In genomic region chr6:93827728-93828127, GRCh38 we compare ENCODE assay signal across 1 cellular context.
TF ChIP-seq lines count a peak whose summit lies in the region.

No MANE protein-coding gene starts in this region.

TF ChIP-seq in WTC11, 78 proteins besides CTCF, POLR2A, EP300 and RAD21:
- TF ChIP-seq TEAD1 (CRISPR knock-in tag; IDR thresholded peaks at IDR 0.05) (no peak), ZNF121 (CRISPR knock-in tag; IDR thresholded peaks at IDR 0.05) (no peak), NFE2L1 (CRISPR knock-in tag; IDR thresholded peaks at IDR 0.05) (no peak), CREM (CRISPR knock-in tag; IDR thresholded peaks at IDR 0.05) (no peak), PRRX2 (CRISPR knock-in tag; IDR thresholded peaks at IDR 0.05) (0 out of 2 replicates have a peak, but pooled peaks have one; percentile 12), NFATC4 (CRISPR knock-in tag; IDR thresholded peaks at IDR 0.05) (peak; percentile 55; the same call in 1 of the 2 replicates), MXD4 (CRISPR knock-in tag; IDR thresholded peaks at IDR 0.05; ENCODE audit: borderline replicate concordance) (no peak), MLX (CRISPR knock-in tag; IDR thresholded peaks at IDR 0.05) (no peak), GTF2I (CRISPR knock-in tag; conservative IDR thresholded peaks at IDR 0.05) (no peak), HMGA2 (CRISPR knock-in tag; IDR thresholded peaks at IDR 0.05) (no peak), ZNF512 (CRISPR knock-in tag; IDR thresholded peaks at IDR 0.05; ENCODE audit: borderline replicate concordance) (no peak), USF1 (CRISPR knock-in tag; IDR thresholded peaks at IDR 0.05) (no peak), ATF6 (CRISPR knock-in tag; IDR thresholded peaks at IDR 0.05) (no peak), ATF1 (CRISPR knock-in tag; IDR thresholded peaks at IDR 0.05) (no peak), FOXP4 (CRISPR knock-in tag; IDR thresholded peaks at IDR 0.05) (no peak), JUN (CRISPR knock-in tag; IDR thresholded peaks at IDR 0.05) (no peak), CREB1 (CRISPR knock-in tag; IDR thresholded peaks at IDR 0.05) (no peak), ZBTB43 (CRISPR knock-in tag; IDR thresholded peaks at IDR 0.05) (no peak), ZNF219 (CRISPR knock-in tag; IDR thresholded peaks at IDR 0.05; ENCODE audit: borderline replicate concordance) (no peak), ZNF671 (CRISPR knock-in tag; IDR thresholded peaks at IDR 0.05) (no peak), E2F1 (CRISPR knock-in tag; IDR thresholded peaks at IDR 0.05) (no peak), E2F5 (CRISPR knock-in tag; IDR thresholded peaks at IDR 0.05) (no peak), CBFB (CRISPR knock-in tag; IDR thresholded peaks at IDR 0.05; ENCODE audit: low read depth) (no peak), GRHL2 (CRISPR knock-in tag; IDR thresholded peaks at IDR 0.05; ENCODE audit: insufficient replicate concordance, severe bottlenecking) (no peak), ZMAT4 (CRISPR knock-in tag; IDR thresholded peaks at IDR 0.05) (peak; percentile 91), TEAD4 (CRISPR knock-in tag; IDR thresholded peaks at IDR 0.05) (no peak), FOXJ3 (CRISPR knock-in tag; IDR thresholded peaks at IDR 0.05; ENCODE audit: borderline replicate concordance) (no peak), AR (CRISPR knock-in tag; IDR thresholded peaks at IDR 0.05) (peak; percentile 73), SP1 (CRISPR knock-in tag; conservative IDR thresholded peaks at IDR 0.05) (0 out of 2 replicates have a peak, but pooled peaks have one; percentile 9), RELA (CRISPR knock-in tag; IDR thresholded peaks at IDR 0.05; ENCODE audit: borderline replicate concordance) (no peak), FOXP1 (CRISPR knock-in tag; IDR thresholded peaks at IDR 0.05; ENCODE audit: borderline replicate concordance) (no peak), ZNF263 (CRISPR knock-in tag; IDR thresholded peaks at IDR 0.05; ENCODE audit: low read depth) (no peak)
